ENCODE assay signal across 9 cellular contexts in the genomic region with DNA sequence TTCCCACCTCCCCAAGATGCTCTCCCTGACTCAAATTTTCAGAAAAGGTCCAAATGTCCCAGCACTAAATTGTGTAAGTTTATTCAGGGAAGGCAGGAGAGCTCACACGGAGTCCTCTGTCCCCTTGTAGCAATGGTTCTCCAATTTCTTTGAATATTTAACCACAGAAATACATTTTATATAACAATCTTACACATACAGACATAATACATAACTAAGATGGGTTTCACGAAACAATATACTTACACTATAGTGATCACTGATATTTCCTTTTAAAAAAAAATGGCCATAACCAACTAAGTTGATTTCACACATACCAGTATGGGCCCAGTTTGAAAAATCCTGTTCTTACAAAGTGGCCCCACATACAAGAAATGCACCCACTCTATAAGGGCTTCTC. TPM values are rescaled to one million over a fixed set of nuclear protein-coding genes. Genes with fewer than 3 reads are reported as not detected.
"Had no signal": no experiment of that assay in that cellular context is flagged by ENCODE, and none has a peak within 500 bp of the region (broad histone marks: within the 10 kb centered on the region; RNA-seq: fewer than 3 reads in every experiment).

A gene (minus strand): TSS at position 101 of the 400 bp plus-strand sequence. CDS start 832 bp downstream, outside the sequence.

RNA-seq across cellular contexts. Expression of the gene that starts here (rescaled TPM):
- total RNA-seq: hepatocyte, left ventricle myocardium superior, lung microvascular endothelial cell, mesenteric fat pad, mucosa of gallbladder, myocyte had no signal
- polyA plus RNA-seq: immature natural killer cell; liver; naive thymus-derived CD4-positive, alpha-beta T cell had no signal
